Comparison of ENCODE assay signal across 30 cellular contexts in the genomic region with DNA sequence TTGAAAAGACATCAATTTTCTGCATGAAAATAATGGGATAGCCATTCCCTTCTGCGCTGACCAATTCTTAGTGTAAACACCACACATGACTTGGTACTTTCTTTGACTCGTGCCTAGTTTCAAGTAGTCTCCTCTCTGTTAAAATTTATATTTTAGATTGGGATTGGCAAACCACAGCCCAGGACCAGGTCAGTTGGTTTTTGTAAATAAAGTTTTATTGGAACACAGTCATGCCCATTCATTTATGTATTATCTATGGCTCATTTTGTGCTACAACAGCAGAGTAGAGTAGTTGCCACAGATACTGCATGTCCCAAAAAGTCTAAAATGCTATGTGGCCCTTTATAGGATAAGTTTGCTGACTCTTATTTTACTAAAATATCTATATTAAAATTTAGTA. TPM values are rescaled to one million over a fixed set of nuclear protein-coding genes. Genes with fewer than 3 reads are reported as not detected.
"Had no signal": no experiment of that assay in that cellular context is flagged by ENCODE, and none has a peak within 500 bp of the region (broad histone marks: within the 10 kb centered on the region; RNA-seq: fewer than 3 reads in every experiment).

No MANE protein-coding gene starts in this region.

- H3K4me1 ChIP-seq: colonic mucosa, esophagus squamous epithelium, gastrocnemius medialis, heart right ventricle, left lung, lower lobe of right lung had no signal

- H3K36me3 ChIP-seq: colonic mucosa, esophagus squamous epithelium, gastrocnemius medialis, heart right ventricle, left lung, lower lobe of right lung had no signal

- FAIRE-seq: endometrium, islet of Langerhans, keratinocyte had no signal

- H3K27me3 ChIP-seq: colonic mucosa, gastrocnemius medialis had no signal

- H3K4me3 ChIP-seq: colonic mucosa, esophagus squamous epithelium, gastrocnemius medialis, heart right ventricle, left lung, lower lobe of right lung, mucosa of descending colon had no signal

- ATAC-seq: effector memory CD8-positive, alpha-beta T cell; esophagus mucosa; gastrocnemius medialis; heart right ventricle; left cardiac atrium; left lung; left ventricle myocardium superior; mucosa of descending colon had no signal

- H3K27ac ChIP-seq: colonic mucosa, epithelial cell of prostate, esophagus squamous epithelium, gastrocnemius medialis, heart right ventricle, lower lobe of right lung had no signal

- DNase-seq: colonic mucosa; cortex of kidney; effector CD8-positive, alpha-beta T cell; effector memory CD8-positive, alpha-beta T cell; endodermal cell; erythroblast; esophagus squamous epithelium; foreskin fibroblast; foreskin melanocyte; gastrocnemius medialis; glutamatergic neuron; head of caudate nucleus; heart right ventricle; hippocampal formation; left cardiac atrium; left lung; left ventricle myocardium superior; lower lobe of right lung; mucosa of descending colon had no signal

- H3K9me3 ChIP-seq: colonic mucosa, esophagus squamous epithelium, gastrocnemius medialis, heart right ventricle, left lung, lower lobe of right lung, mucosa of descending colon had no signal

RNA-seq across cellular contexts. Expression of gene BMX, which starts 46.7 kb away (rescaled TPM):
- total RNA-seq: endodermal cell, kidney epithelial cell, mesothelial cell of epicardium, myocyte had no signal

RNA-seq across cellular contexts. Expression of gene ACE2, which starts 53.4 kb away (rescaled TPM):
- total RNA-seq: dermis microvascular lymphatic vessel endothelial cell, glomerular endothelial cell, kidney epithelial cell, lung microvascular endothelial cell, myocyte had no signal
